ENCODE assay signal across 18 cellular contexts in genomic region chr15:62787401-62787800, GRCh38.
DNase-seq lines count a peak whose midpoint lies in the region; ATAC-seq and TF ChIP-seq lines count a peak whose summit lies in the region.
"Had no signal": no experiment of that assay in that cellular context is flagged by ENCODE, and none has a peak within 500 bp of the region (broad histone marks: within the 10 kb centered on the region; RNA-seq: fewer than 3 reads in every experiment).

No MANE protein-coding gene starts in this region.

- H3K4me2 ChIP-seq in trophoblast cell (ENCODE audit: low read length), result no peak overlapping the region
- H3K4me2 ChIP-seq: BLaER1 had no signal

- peaks cover 13% of the 10 kb centered on the region for H3K79me2 ChIP-seq in trophoblast cell (ENCODE audit: control insufficient read depth, insufficient read depth, low read length, poor library complexity)

- peak overlapping the region; percentile 58 for H3K18ac ChIP-seq in trophoblast cell (ENCODE audit: low read length)

- peak overlapping the region; percentile 46 for H2BK12ac ChIP-seq in trophoblast cell (ENCODE audit: low read length)

- no peak overlapping the region for H3K27ac ChIP-seq in trophoblast cell (ENCODE audit: low read depth, low read length)
- H3K27ac ChIP-seq in CD8-positive, alpha-beta memory T cell (ENCODE audit: low read depth, low read length), result no peak overlapping the region
- no peak overlapping the region for H3K27ac ChIP-seq in naive thymus-derived CD4-positive, alpha-beta T cell (ENCODE audit: low read depth, low read length)
- H3K27ac ChIP-seq: BLaER1, GM23248, HL-60 had no signal

- DNase-seq in EH (ENCODE audit: low read depth), result peak; percentile 57
- DNase-seq in chondrocyte (ENCODE audit: low spot score), result no peak
- DNase-seq in trophoblast cell, result peak in 1 of 2 donors; percentile 47
- no peak for DNase-seq in retina
- no peak for DNase-seq in stimulated activated CD4-positive, alpha-beta T cell treated with anti-CD3 and anti-CD28 coated beads, Interleukin-12 subunit alpha, Interleukin-12 subunit beta, amount 100 ng/mL, for 4 hours
- DNase-seq in CD8-positive, alpha-beta memory T cell, result no peak
- DNase-seq in naive thymus-derived CD4-positive, alpha-beta T cell, result no peak
- DNase-seq: 8988T; CD8-positive, alpha-beta T cell; COR-L47; DMS 273 treated with DMSO at 0.1 percent for 48 hours; DMS53; DND-41; GDM1; GM23248 had no signal

- peaks cover 74% of the 10 kb centered on the region for H3K79me1 ChIP-seq in trophoblast cell (ENCODE audit: low read length)

- H3K4me3 Mint-ChIP-seq in chondrocyte (ENCODE audit: unreplicated experiment), result no peak overlapping the region
- H3K4me3 Mint-ChIP-seq in CD8-positive, alpha-beta memory T cell, result no peak overlapping the region
- no peak overlapping the region for H3K4me3 Mint-ChIP-seq in naive thymus-derived CD4-positive, alpha-beta T cell
- H3K4me3 Mint-ChIP-seq: CD8-positive, alpha-beta T cell had no signal

- CTCF ChIA-PET in CD8-positive, alpha-beta memory T cell (lab: Charles Lee), result no interaction called here
- CTCF ChIA-PET in naive thymus-derived CD4-positive, alpha-beta T cell (lab: Charles Lee), result no interaction called here

- no peaks in the 10 kb centered on the region for H3K9me3 Mint-ChIP-seq in chondrocyte (ENCODE audit: low read depth)
- no peaks in the 10 kb centered on the region for H3K9me3 Mint-ChIP-seq in CD8-positive, alpha-beta memory T cell
- no peaks in the 10 kb centered on the region for H3K9me3 Mint-ChIP-seq in naive thymus-derived CD4-positive, alpha-beta T cell
- H3K9me3 Mint-ChIP-seq: CD8-positive, alpha-beta T cell had no signal

- POLR2A ChIA-PET in CD8-positive, alpha-beta memory T cell (lab: Charles Lee), result no interaction called here
- POLR2A ChIA-PET in naive thymus-derived CD4-positive, alpha-beta T cell (lab: Charles Lee), result no interaction called here

- no peak overlapping the region for H3K4ac ChIP-seq in trophoblast cell (ENCODE audit: low read depth, low read length)

- H3K9me3 ChIP-seq in trophoblast cell (ENCODE audit: insufficient read depth, low read depth, low read length), result no peaks in the 10 kb centered on the region
- no peaks in the 10 kb centered on the region for H3K9me3 ChIP-seq in CD8-positive, alpha-beta memory T cell (ENCODE audit: low read length)
- H3K9me3 ChIP-seq in naive thymus-derived CD4-positive, alpha-beta T cell (ENCODE audit: control insufficient read depth in 2 of 3, low read length in 3 of 3), result no peaks in the 10 kb centered on the region
- H3K9me3 ChIP-seq: BLaER1 had no signal

- H3K4me1 ChIP-seq in trophoblast cell (ENCODE audit: control insufficient read depth in 1 of 2, insufficient read depth in 2 of 2, low read length in 2 of 2), result peaks cover 22 to 28% of the 10 kb centered on the region in 2 experiments
- no peaks in the 10 kb centered on the region for H3K4me1 ChIP-seq in CD8-positive, alpha-beta memory T cell (ENCODE audit: insufficient read depth, low read length)
- no peaks in the 10 kb centered on the region for H3K4me1 ChIP-seq in naive thymus-derived CD4-positive, alpha-beta T cell (ENCODE audit: control insufficient read depth in 2 of 2, insufficient read depth in 2 of 2, low read length in 2 of 2)

- peak overlapping the region; percentile 91 for H4K91ac ChIP-seq in trophoblast cell (ENCODE audit: low read depth, low read length)

- no peak for ATAC-seq in naive thymus-derived CD4-positive, alpha-beta T cell
- ATAC-seq: CD8-positive, alpha-beta T cell had no signal

- H3K36me3 Mint-ChIP-seq in chondrocyte (ENCODE audit: low read depth), result no peaks in the 10 kb centered on the region
- no peaks in the 10 kb centered on the region for H3K36me3 Mint-ChIP-seq in CD8-positive, alpha-beta memory T cell
- no peaks in the 10 kb centered on the region for H3K36me3 Mint-ChIP-seq in naive thymus-derived CD4-positive, alpha-beta T cell
- H3K36me3 Mint-ChIP-seq: CD8-positive, alpha-beta T cell had no signal

- no peak overlapping the region for H2AK5ac ChIP-seq in trophoblast cell (ENCODE audit: low read length)

- no peaks in the 10 kb centered on the region for H3K27me3 ChIP-seq in trophoblast cell (ENCODE audit: insufficient read depth, low read length)
- H3K27me3 ChIP-seq in CD8-positive, alpha-beta memory T cell (ENCODE audit: insufficient read depth, low read length, poor library complexity, severe bottlenecking), result no peaks in the 10 kb centered on the region
- peaks cover 0 to 3% of the 10 kb centered on the region in 2 donors for H3K27me3 ChIP-seq in naive thymus-derived CD4-positive, alpha-beta T cell (ENCODE audit: control insufficient read depth in 2 of 2, insufficient read depth in 2 of 2, low read length in 2 of 2)
- H3K27me3 ChIP-seq: BLaER1 had no signal

- H3K4me3 ChIP-seq in trophoblast cell (ENCODE audit: low read depth, low read length), result no peak overlapping the region
- H3K4me3 ChIP-seq in CD8-positive, alpha-beta memory T cell (ENCODE audit: low read length), result no peak overlapping the region
- no peak overlapping the region for H3K4me3 ChIP-seq in naive thymus-derived CD4-positive, alpha-beta T cell (ENCODE audit: low read length)
- H3K4me3 ChIP-seq: BLaER1, GM23248, HAP-1 had no signal

- TF ChIP-seq CTCF in chondrocyte (IDR thresholded peaks at IDR 0.05), result no peak

- no peak overlapping the region for H3K14ac ChIP-seq in trophoblast cell (ENCODE audit: low read length)

- no peaks in the 10 kb centered on the region for H3K27me3 Mint-ChIP-seq in chondrocyte (ENCODE audit: low read depth)
- H3K27me3 Mint-ChIP-seq in CD8-positive, alpha-beta memory T cell, result peaks cover 4 to 37% of the 10 kb centered on the region in 2 donors
- H3K27me3 Mint-ChIP-seq in naive thymus-derived CD4-positive, alpha-beta T cell, result peaks cover 0 to 7% (median 0%) of the 10 kb centered on the region in 5 donors

- H3K36me3 ChIP-seq in trophoblast cell (ENCODE audit: control insufficient read depth in 1 of 2, insufficient read depth in 2 of 2, low read length in 2 of 2), result peaks cover 17 to 22% of the 10 kb centered on the region in 2 experiments
- H3K36me3 ChIP-seq in CD8-positive, alpha-beta memory T cell (ENCODE audit: insufficient read depth, low read length), result no peaks in the 10 kb centered on the region
- H3K36me3 ChIP-seq in naive thymus-derived CD4-positive, alpha-beta T cell (ENCODE audit: control insufficient read depth in 2 of 3, insufficient read depth in 3 of 3, low read length in 3 of 3), result no peaks in the 10 kb centered on the region
- H3K36me3 ChIP-seq: BLaER1, HAP-1 had no signal

- H2BK5ac ChIP-seq in trophoblast cell (ENCODE audit: low read depth, low read length, poor library complexity), result peak overlapping the region; percentile 63

- H2AFZ ChIP-seq in trophoblast cell (ENCODE audit: insufficient read depth, low read length, poor library complexity), result no peak overlapping the region
- H2AFZ ChIP-seq: GM23248 had no signal

- no CpG with 5 or more reads among the region's 7 CpGs for WGBS in trophoblast cell (ENCODE audit: extremely low coverage, insufficient coverage, insufficient read length)

- intact Hi-C loops in naive thymus-derived CD4-positive, alpha-beta T cell (cut with micrococcal nuclease), result no loop called here

- H2BK120ac ChIP-seq in trophoblast cell (ENCODE audit: insufficient read depth, low read length, poor library complexity), result peak overlapping the region; percentile 27

- H3K4me1 Mint-ChIP-seq in chondrocyte (ENCODE audit: low read depth), result peaks cover 87% of the 10 kb centered on the region
- no peaks in the 10 kb centered on the region for H3K4me1 Mint-ChIP-seq in CD8-positive, alpha-beta memory T cell
- peaks cover 0 to 1% (median 0%) of the 10 kb centered on the region in 7 donors for H3K4me1 Mint-ChIP-seq in naive thymus-derived CD4-positive, alpha-beta T cell

- no peak overlapping the region for H3K9ac ChIP-seq in trophoblast cell (ENCODE audit: low read length)
- H3K9ac ChIP-seq: BLaER1, GM23248 had no signal

- H4K8ac ChIP-seq in trophoblast cell (ENCODE audit: low read depth, low read length), result no peak overlapping the region

- H3K23ac ChIP-seq in trophoblast cell (ENCODE audit: low read length), result no peak overlapping the region

- H4K12ac ChIP-seq in trophoblast cell (ENCODE audit: low read depth, low read length), result no peak overlapping the region

- peak overlapping the region; percentile 68 for H3K27ac Mint-ChIP-seq in chondrocyte (ENCODE audit: unreplicated experiment)
- no peak overlapping the region for H3K27ac Mint-ChIP-seq in CD8-positive, alpha-beta memory T cell
- H3K27ac Mint-ChIP-seq in naive thymus-derived CD4-positive, alpha-beta T cell, result no peak overlapping the region
- H3K27ac Mint-ChIP-seq: CD8-positive, alpha-beta T cell had no signal
